ENCODE assay signal across 11 cellular contexts in genomic region chr21:35239811-35240219, GRCh38.
DNase-seq lines count a peak whose midpoint lies in the region; ATAC-seq and TF ChIP-seq lines count a peak whose summit lies in the region.
"Had no signal": no experiment of that assay in that cellular context is flagged by ENCODE, and none has a peak within 500 bp of the region (broad histone marks: within the 10 kb centered on the region; RNA-seq: fewer than 3 reads in every experiment).

No MANE protein-coding gene starts in this region.

- no peak for TF ChIP-seq POLR2A in esophagus muscularis mucosa (IDR thresholded peaks at IDR 0.05; ENCODE audit: low read depth)

- H3K4me2 ChIP-seq in BLaER1, result peak overlapping the region; percentile 92

- TF ChIP-seq CTCF in heart right ventricle (IDR thresholded peaks at IDR 0.05) (no peak), GM13976 (IDR thresholded peaks at IDR 0.05; ENCODE audit: borderline replicate concordance, control extremely low read depth, extremely low read depth, insufficient read depth, missing control alignments) (no peak), esophagus muscularis mucosa (IDR thresholded peaks at IDR 0.05) (no peak)

- no peak for TF ChIP-seq EP300 in esophagus muscularis mucosa (IDR thresholded peaks at IDR 0.05)

- H3K9ac ChIP-seq in BLaER1, result peak overlapping the region; percentile 55

- H3K27ac ChIP-seq in BLaER1 (peak overlapping the region; percentile 42), heart right ventricle (peak overlapping the region in 2 of 10 donors; percentile 45 to 54), esophagus muscularis mucosa (replicated peaks in 1 of 4) (no peak overlapping the region)
- H3K27ac ChIP-seq: upper lobe of right lung had no signal

- peak in 5 of 8 donors; percentile 34 to 62 (median 42) for ATAC-seq in heart right ventricle
- ATAC-seq in HG02642 (IDR thresholded peaks at IDR 0.05; ENCODE audit: poor library complexity, unreplicated experiment), result no peak
- ATAC-seq in esophagus mucosa, result no peak
- ATAC-seq: upper lobe of right lung had no signal

- peak overlapping the region; percentile 58 for H3K4me3 ChIP-seq in BLaER1
- peak overlapping the region in 3 of 10 donors; percentile 13 to 22 (median 19) for H3K4me3 ChIP-seq in heart right ventricle
- H3K4me3 ChIP-seq in esophagus muscularis mucosa, result no peak overlapping the region
- H3K4me3 ChIP-seq: upper lobe of right lung had no signal

- H3K36me3 ChIP-seq in BLaER1, result peaks cover 7% of the 10 kb centered on the region; the same call in 1 of the 2 replicates
- H3K36me3 ChIP-seq in heart right ventricle, result no peaks in the 10 kb centered on the region
- no peaks in the 10 kb centered on the region for H3K36me3 ChIP-seq in esophagus muscularis mucosa
- H3K36me3 ChIP-seq: upper lobe of right lung had no signal

- peak; percentile 87 to 98 (median 92) for DNase-seq in NCI-H1417 (lab: John Stamatoyannopoulos, UW)
- DNase-seq in NCI-H82 (lab: John Stamatoyannopoulos, UW), result peak; percentile 82
- DNase-seq in heart right ventricle, result peak; percentile 11 to 29
- DNase-seq in GM13976 (ENCODE audit: low spot score), result no peak
- DNase-seq in esophagus muscularis mucosa (ENCODE audit: extremely low spot score), result no peak
- DNase-seq: activated CD4-positive, CD25-positive, alpha-beta regulatory T cell; SIG-M5; upper lobe of right lung had no signal

- WGBS in heart right ventricle, 2 donors, result 25 to 29% methylated on average over 9 of the region's 9 CpGs
- WGBS in esophagus muscularis mucosa, result 41% methylated on average over 9 of the region's 9 CpGs

- intact Hi-C loops in heart right ventricle (cut with DNase I) (loop anchor here in 1 of 10 donors (10.0 kb wide), 1 partner anchor 65 kb away; no protein-coding TSS in a partner anchor), esophagus muscularis mucosa (cut with DNase I) (no loop called here)

- H3K27me3 ChIP-seq in BLaER1 (no peaks in the 10 kb centered on the region), heart right ventricle (peaks cover 0 to 3% (median 0%) of the 10 kb centered on the region in 7 donors), esophagus muscularis mucosa (no peaks in the 10 kb centered on the region)
- H3K27me3 ChIP-seq: upper lobe of right lung had no signal

- peaks cover 36% of the 10 kb centered on the region for H3K9me3 ChIP-seq in BLaER1
- peaks cover 0 to 14% (median 0%) of the 10 kb centered on the region in 11 donors for H3K9me3 ChIP-seq in heart right ventricle
- H3K9me3 ChIP-seq in esophagus muscularis mucosa, result no peaks in the 10 kb centered on the region
- H3K9me3 ChIP-seq: upper lobe of right lung had no signal

- H4K20me1 ChIP-seq in BLaER1, result no peaks in the 10 kb centered on the region

- in situ Hi-C loops in GM13976 (cut with MboI; ENCODE audit: low sequenced_read_pairs, unreplicated experiment), result no loop called here

- H3K4me1 ChIP-seq in BLaER1 (peaks cover 71% of the 10 kb centered on the region), heart right ventricle (peaks cover 0 to 11% (median 0%) of the 10 kb centered on the region in 9 donors), esophagus muscularis mucosa (peaks cover 0 to 7% (median 0%) of the 10 kb centered on the region in 4 donors)
- H3K4me1 ChIP-seq: upper lobe of right lung had no signal

Comparison
In these comparisons a context has a peak if more than half of its experiments do, and no peak if none do; other contexts are left out.
1. DNase-seq: peak in NCI-H1417 (3 of 3), NCI-H82 (single experiment) and heart right ventricle (2 of 2); none in GM13976 (single experiment) and esophagus muscularis mucosa (single experiment).
2. ATAC-seq: peak in heart right ventricle (5 of 8); none in HG02642 (single experiment) and esophagus mucosa (single experiment).